ENCODE assay signal across 20 cellular contexts in the genomic region with DNA sequence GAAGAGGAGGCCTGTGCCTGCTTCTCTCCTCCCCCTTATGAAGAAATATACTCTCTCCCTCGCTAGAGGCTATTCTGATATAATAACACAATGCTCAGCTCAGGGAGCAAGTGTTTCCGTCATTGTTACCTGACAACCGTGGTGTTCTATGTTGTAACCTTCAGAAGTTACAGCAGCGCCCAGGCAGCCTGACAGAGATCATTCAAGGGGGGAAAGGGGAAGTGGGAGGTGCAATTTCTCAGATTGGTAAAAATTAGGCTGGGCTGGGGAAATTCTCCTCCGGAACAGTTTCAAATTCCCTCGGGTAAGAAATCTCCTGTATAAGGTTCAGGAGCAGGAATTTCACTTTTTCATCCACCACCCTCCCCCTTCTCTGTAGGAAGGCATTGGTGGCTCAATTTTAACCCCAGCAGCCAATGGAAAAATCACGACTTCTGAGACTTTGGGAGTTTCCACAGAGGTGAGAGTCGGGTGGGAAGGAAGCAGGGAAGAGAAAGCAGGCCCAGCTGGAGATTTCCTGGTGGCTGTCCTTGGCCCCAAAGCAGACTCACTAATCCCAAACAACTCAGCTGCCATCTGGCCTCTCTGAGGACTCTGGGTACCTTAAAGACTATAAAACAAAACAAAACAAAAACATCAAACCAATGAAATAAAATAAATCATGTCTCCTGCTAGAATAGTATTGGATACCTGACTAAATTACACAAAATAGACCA. TPM values are rescaled to one million over a fixed set of nuclear protein-coding genes. Genes with fewer than 3 reads are reported as not detected.
"Had no signal": no experiment of that assay in that cellular context is flagged by ENCODE, and none has a peak within 500 bp of the region (broad histone marks: within the 10 kb centered on the region; RNA-seq: fewer than 3 reads in every experiment).

No MANE protein-coding gene starts in this region.

- H3K9me3 ChIP-seq: esophagus squamous epithelium, upper lobe of left lung had no signal

- H3K27me3 ChIP-seq: cardiac muscle cell, upper lobe of left lung had no signal

- H3K4me3 ChIP-seq: cardiac muscle cell, esophagus squamous epithelium, spleen, upper lobe of left lung had no signal

- H3K36me3 ChIP-seq: cardiac muscle cell, esophagus squamous epithelium, spleen, upper lobe of left lung had no signal

- H3K36me3 Mint-ChIP-seq: immature natural killer cell, WTC11 had no signal

- H3K4me1 ChIP-seq: esophagus squamous epithelium, upper lobe of left lung had no signal

- ATAC-seq: sciatic nerve, WTC11 had no signal

- H3K27ac ChIP-seq: cardiac muscle cell, esophagus squamous epithelium, spleen, upper lobe of left lung had no signal

- H3K4me3 Mint-ChIP-seq: activated naive CD4-positive, alpha-beta T cell treated with anti-CD3 and anti-CD28 coated beads for 36 hours; immature natural killer cell; nephron progenitor cell; WTC11 had no signal

- DNase-seq: activated CD4-positive, alpha-beta T cell treated with anti-CD3 and anti-CD28 coated beads for 48 hours; activated naive CD4-positive, alpha-beta T cell treated with anti-CD3 and anti-CD28 coated beads for 36 hours; esophagus squamous epithelium; foreskin fibroblast; glutamatergic neuron; immature natural killer cell; left cardiac atrium; mammary epithelial cell; nephron progenitor cell; spleen; stimulated activated CD4-positive, alpha-beta T cell treated with anti-CD3 and anti-CD28 coated beads, Interleukin-1b, Interleukin-23, amount 100 ng/mL, for 48 hours; stimulated activated naive CD4-positive, alpha-beta T cell; substantia nigra; T1000; upper lobe of left lung had no signal

- H3K27ac Mint-ChIP-seq: activated naive CD4-positive, alpha-beta T cell treated with anti-CD3 and anti-CD28 coated beads for 36 hours; immature natural killer cell; nephron progenitor cell; WTC11 had no signal

- H3K9me3 Mint-ChIP-seq: activated naive CD4-positive, alpha-beta T cell treated with anti-CD3 and anti-CD28 coated beads for 36 hours; immature natural killer cell; WTC11 had no signal

- H3K4me1 Mint-ChIP-seq: immature natural killer cell had no signal

RNA-seq across cellular contexts. Expression of gene TMEM174, which starts 1.3 kb away (rescaled TPM):
- total RNA-seq: activated naive CD4-positive, alpha-beta T cell treated with anti-CD3 and anti-CD28 coated beads for 36 hours; astrocyte; cardiac muscle cell; esophagus squamous epithelium; left cardiac atrium; mammary epithelial cell; osteoblast; sciatic nerve; spleen; upper lobe of left lung; WTC11 had no signal
- polyA plus RNA-seq: cardiac muscle cell, immature natural killer cell, mammary epithelial cell, spleen had no signal

RNA-seq across cellular contexts. Expression of gene TMEM171, which starts 53.9 kb away (rescaled TPM):
- total RNA-seq: activated naive CD4-positive, alpha-beta T cell treated with anti-CD3 and anti-CD28 coated beads for 36 hours; cardiac muscle cell had no signal
- polyA plus RNA-seq: cardiac muscle cell had no signal
